Comparison of ENCODE assay signal across 7 cellular contexts in the genomic region with DNA sequence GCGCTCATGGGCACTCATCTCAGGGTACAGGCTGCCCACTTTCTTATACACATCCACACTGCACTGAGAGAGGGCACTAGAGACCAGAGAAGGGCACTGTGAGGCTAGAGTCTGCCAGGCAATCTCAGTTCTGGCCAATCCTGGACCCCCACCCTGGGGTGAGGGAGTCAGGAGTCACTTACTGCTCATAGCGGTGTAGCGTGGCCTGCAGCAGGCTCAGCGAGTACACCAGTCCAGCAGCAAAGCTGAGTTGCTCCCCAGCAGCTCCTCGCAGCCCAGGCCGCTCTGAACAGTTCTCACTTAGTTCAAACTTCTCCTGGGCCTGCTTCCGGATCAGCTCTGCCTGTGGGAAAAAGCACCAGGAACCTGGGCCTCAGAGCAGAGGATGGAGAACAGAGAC.
"Had no signal": no experiment of that assay in that cellular context is flagged by ENCODE, and none has a peak within 500 bp of the region (broad histone marks: within the 10 kb centered on the region; RNA-seq: fewer than 3 reads in every experiment).

No MANE protein-coding gene starts in this region.

- FAIRE-seq: H1, H54, HTR-8/SVneo had no signal

- H2AFZ ChIP-seq: GM23338 had no signal

- H3K27ac Mint-ChIP-seq: GM23338, H9 had no signal

- H3K9me3 Mint-ChIP-seq: GM23338, H9 had no signal

- H3K4me2 ChIP-seq: GM23338 had no signal

- H3K4me3 ChIP-seq: GM23338 had no signal

- DNase-seq: H9, HCEC 1CT, IMR-90 had no signal

- H3K4me3 Mint-ChIP-seq: GM23338, H9 had no signal

- ATAC-seq: GM23338 had no signal
